Comparison of ENCODE assay signal across 14 cellular contexts in the genomic region with DNA sequence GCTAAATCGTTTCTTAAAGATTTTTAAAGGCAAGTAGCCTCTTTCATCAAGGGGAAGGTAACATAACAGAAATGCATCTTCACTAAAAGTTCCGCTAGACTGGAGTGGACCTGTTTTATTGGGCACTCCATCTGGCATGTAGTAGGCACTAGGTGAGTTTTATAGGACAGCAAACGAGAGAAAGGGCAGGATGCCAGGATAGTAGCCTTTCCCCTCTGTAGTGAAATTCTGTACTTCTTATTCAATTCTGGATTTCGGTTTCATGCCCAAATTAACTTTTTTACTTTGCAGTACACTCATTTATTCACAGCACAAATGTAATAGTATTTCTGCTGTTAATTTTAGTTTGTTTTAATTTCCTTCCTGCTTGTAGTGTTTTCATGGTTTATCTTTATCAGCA. TPM values are rescaled to one million over a fixed set of nuclear protein-coding genes. Genes with fewer than 3 reads are reported as not detected.
DNase-seq lines count a peak whose midpoint lies in the region; ATAC-seq and TF ChIP-seq lines count a peak whose summit lies in the region.
"Had no signal": no experiment of that assay in that cellular context is flagged by ENCODE, and none has a peak within 500 bp of the region (broad histone marks: within the 10 kb centered on the region; RNA-seq: fewer than 3 reads in every experiment).

No MANE protein-coding gene starts in this region.

- no peaks in the 10 kb centered on the region for H3K36me3 ChIP-seq in prostate gland
- H3K36me3 ChIP-seq: adrenal gland, esophagus muscularis mucosa, HAP-1, upper lobe of right lung had no signal

- no peak overlapping the region for H3K27ac ChIP-seq in prostate gland
- H3K27ac ChIP-seq: adrenal gland, esophagus muscularis mucosa, upper lobe of right lung had no signal

- H3K9me3 ChIP-seq in prostate gland = no peaks in the 10 kb centered on the region
- H3K9me3 ChIP-seq: adrenal gland, esophagus muscularis mucosa, HAP-1, SK-N-SH, upper lobe of right lung had no signal

- no peaks in the 10 kb centered on the region for H3K27me3 ChIP-seq in prostate gland (replicated peaks; ENCODE audit: insufficient read depth)
- H3K27me3 ChIP-seq: adrenal gland, esophagus muscularis mucosa, upper lobe of right lung had no signal

- TF ChIP-seq CTCF in prostate gland (IDR thresholded peaks at IDR 0.05) = no peak

- ATAC-seq in GM21529 (IDR thresholded peaks at IDR 0.05; ENCODE audit: unreplicated experiment) (peak; percentile 89), HG03066 (IDR thresholded peaks at IDR 0.05; ENCODE audit: low read depth, unreplicated experiment) (peak; percentile 80)
- ATAC-seq: upper lobe of right lung had no signal

- DNase-seq in NCI-H510A treated with DMSO at 0.1 percent for 48 hours (lab: John Stamatoyannopoulos, UW) (peak; percentile 12), NCI-H510A (lab: John Stamatoyannopoulos, UW) (no peak), prostate gland (ENCODE audit: low spot score) (peak; percentile 42), OCI-M2 (lab: John Stamatoyannopoulos, UW; ENCODE audit: unreplicated experiment) (no peak), NCI-H748 treated with DMSO at 0.1 percent for 48 hours (lab: John Stamatoyannopoulos, UW) (no peak), NCI-H1694 (lab: John Stamatoyannopoulos, UW) (no peak)
- DNase-seq: adrenal gland, NCI-H774, SK-N-SH, upper lobe of right lung had no signal

- 27% methylated on average over 4 of the region's 4 CpGs for WGBS in prostate gland

- no peaks in the 10 kb centered on the region for H3K4me1 ChIP-seq in prostate gland (replicated peaks)
- H3K4me1 ChIP-seq: adrenal gland, HAP-1 had no signal

- intact Hi-C loops in prostate gland (cut with DNase I) = no loop called here

- no peak for TF ChIP-seq POLR2A in prostate gland (IDR thresholded peaks at IDR 0.05)

- no peak overlapping the region for H3K4me3 ChIP-seq in prostate gland
- H3K4me3 ChIP-seq: adrenal gland, esophagus muscularis mucosa, HAP-1, upper lobe of right lung had no signal

RNA-seq across cellular contexts. Expression of gene GPR180, which starts 45.2 kb away (rescaled TPM):
- 1 to 10 TPM; 2.7 to 5.4 TPM for total RNA-seq in prostate gland

RNA-seq across cellular contexts. Expression of gene TGDS, which starts 51.0 kb away (rescaled TPM):
- 10 to 100 TPM in 1 of 2 donors, 1 to 10 TPM in 1; 9.0 to 11.3 TPM for total RNA-seq in prostate gland

Comparison
In these comparisons a context has a peak if more than half of its experiments do, and no peak if none do; other contexts are left out.
1. DNase-seq: peak in NCI-H510A treated with DMSO at 0.1 percent for 48 hours (single experiment) and prostate gland (single experiment); none in NCI-H510A (single experiment), OCI-M2 (single experiment), NCI-H748 treated with DMSO at 0.1 percent for 48 hours (single experiment) and NCI-H1694 (single experiment).